8 cellular contexts compared by ENCODE assay signal in genomic region chr4:154549894-154550790, GRCh38. TPM values are rescaled to one million over a fixed set of nuclear protein-coding genes. Genes with fewer than 3 reads are reported as not detected.
DNase-seq lines count a peak whose midpoint lies in the region; TF ChIP-seq lines count a peak whose summit lies in the region.

TSS of gene PLRG1 (minus strand) at chr4:154550400. CDS start at chr4:154550308, 92 bp downstream.

- no peaks in the 10 kb centered on the region for H3K9me2 ChIP-seq in MM.1S (replicated peaks; ENCODE audit: insufficient read depth, low read length)

- peak within 1 kb of the TSS; percentile 84 to 94 (median 93) for H3K27ac Mint-ChIP-seq in nephron
- H3K27ac Mint-ChIP-seq in stimulated activated naive CD8-positive, alpha-beta T cell treated with anti-CD3 and anti-CD28 coated beads, Interleukin-15, Interleukin-2, amounts not matched to agents 100 ng/mL and 50 ng/mL, for 24 hours = peak within 1 kb of the TSS; percentile 92

- H3K27ac ChIP-seq in MM.1S (ENCODE audit: low read length) = peak within 1 kb of the TSS; percentile 18; the same call in 1 of the 2 replicates

- no peaks in the 10 kb centered on the region for H3K9me3 Mint-ChIP-seq in nephron
- H3K9me3 Mint-ChIP-seq in stimulated activated naive CD8-positive, alpha-beta T cell treated with anti-CD3 and anti-CD28 coated beads, Interleukin-15, Interleukin-2, amounts not matched to agents 100 ng/mL and 50 ng/mL, for 24 hours = no peaks in the 10 kb centered on the region

- H3K9me3 ChIP-seq in HAP-1 = no peaks in the 10 kb centered on the region
- H3K9me3 ChIP-seq in MM.1S (replicated peaks; ENCODE audit: insufficient read depth, low read length) = no peaks in the 10 kb centered on the region

- H3K4me1 ChIP-seq in HAP-1 (peaks cover 7% of the 10 kb centered on the region; the same call in 1 of the 2 replicates), MM.1S (ENCODE audit: low read length) (peaks cover 11% of the 10 kb centered on the region)

- H3K36me3 ChIP-seq in HAP-1 (replicated peaks) = peaks cover 27% of the 10 kb centered on the region
- H3K36me3 ChIP-seq in MM.1S (replicated peaks; ENCODE audit: insufficient read depth, low read length) = peaks cover 9% of the 10 kb centered on the region; the same call in 1 of the 2 replicates

- peaks cover 31% of the 10 kb centered on the region for H3K79me2 ChIP-seq in MM.1S (ENCODE audit: low read length)

- H3K27me3 Mint-ChIP-seq in nephron (ENCODE audit: low read depth) = no peaks in the 10 kb centered on the region
- H3K27me3 Mint-ChIP-seq in stimulated activated naive CD8-positive, alpha-beta T cell treated with anti-CD3 and anti-CD28 coated beads, Interleukin-15, Interleukin-2, amounts not matched to agents 100 ng/mL and 50 ng/mL, for 24 hours = no peaks in the 10 kb centered on the region

- H3K4me3 Mint-ChIP-seq in nephron = peak within 1 kb of the TSS; percentile 94 to 98 (median 97)
- peak within 1 kb of the TSS; percentile 95 for H3K4me3 Mint-ChIP-seq in stimulated activated naive CD8-positive, alpha-beta T cell treated with anti-CD3 and anti-CD28 coated beads, Interleukin-15, Interleukin-2, amounts not matched to agents 100 ng/mL and 50 ng/mL, for 24 hours

- H3K27me3 ChIP-seq in HAP-1 (ENCODE audit: low read depth) = no peaks in the 10 kb centered on the region
- no peaks in the 10 kb centered on the region for H3K27me3 ChIP-seq in MM.1S (replicated peaks; ENCODE audit: insufficient read depth, low read length)

- peak within 1 kb of the TSS; percentile 79 for H2AFZ ChIP-seq in MM.1S (ENCODE audit: low read length)

- H3K4me1 Mint-ChIP-seq in nephron = peaks cover 21% of the 10 kb centered on the region
- H3K4me1 Mint-ChIP-seq in stimulated activated naive CD8-positive, alpha-beta T cell treated with anti-CD3 and anti-CD28 coated beads, Interleukin-15, Interleukin-2, amounts not matched to agents 100 ng/mL and 50 ng/mL, for 24 hours (ENCODE audit: low read depth) = peaks cover 26% of the 10 kb centered on the region

- no peaks in the 10 kb centered on the region for H4K20me1 ChIP-seq in MM.1S (ENCODE audit: insufficient read depth, low read length)

- H3K9ac ChIP-seq in MM.1S (ENCODE audit: low read length) = peak within 1 kb of the TSS; percentile 72

- DNase-seq in G401 (ENCODE audit: low spot score) = peak; percentile 95
- DNase-seq in HAP-1 (ENCODE audit: low spot score in 2 of 2) = peak; percentile 91 to 97
- peak; percentile 96 for DNase-seq in MM.1S
- DNase-seq in SIG-M5 (lab: John Stamatoyannopoulos, UW) = peak; percentile 36
- DNase-seq in activated gamma-delta T cell (lab: John Stamatoyannopoulos, UW) = peak; percentile 91
- peak; percentile 94 for DNase-seq in fibroblast of the aortic adventitia (ENCODE audit: low read depth)

- H3K4me3 ChIP-seq in HAP-1 (peak within 1 kb of the TSS; percentile 78), MM.1S (ENCODE audit: low read length) (peak within 1 kb of the TSS; percentile 74), fibroblast of the aortic adventitia (ENCODE audit: low read depth, low read length) (peak within 1 kb of the TSS; percentile 78)

- TF ChIP-seq CTCF in MM.1S (IDR thresholded peaks at IDR 0.05; ENCODE audit: low read length) = no peak
- TF ChIP-seq CTCF in fibroblast of the aortic adventitia (IDR thresholded peaks at IDR 0.05; ENCODE audit: insufficient read depth, low read length) = peak; percentile 46
- peak in 1 of 3 experiments; percentile 22 for TF ChIP-seq CTCF in nephron (IDR thresholded peaks at IDR 0.05; ENCODE audit: unreplicated experiment in 3 of 3)

- peaks cover 18% of the 10 kb centered on the region for H3K36me3 Mint-ChIP-seq in nephron (ENCODE audit: low read depth)
- H3K36me3 Mint-ChIP-seq in stimulated activated naive CD8-positive, alpha-beta T cell treated with anti-CD3 and anti-CD28 coated beads, Interleukin-15, Interleukin-2, amounts not matched to agents 100 ng/mL and 50 ng/mL, for 24 hours (ENCODE audit: low read depth) = peaks cover 22% of the 10 kb centered on the region

- in situ Hi-C loops in G401 (cut with HindIII; ENCODE audit: low sequenced_read_pairs) (no loop called here), HAP-1 (cut with MboI; ENCODE audit: low sequenced_read_pairs) (loop anchor here (25.0 kb wide), 1 partner anchor 812 kb away; no protein-coding TSS in a partner anchor)

- no peaks in the 10 kb centered on the region for H3F3A ChIP-seq in MM.1S (ENCODE audit: insufficient read depth, low read length)

- peak within 1 kb of the TSS; percentile 69 for H3K4me2 ChIP-seq in MM.1S (ENCODE audit: low read depth, low read length)

RNA-seq across cellular contexts. Expression of gene PLRG1, which starts in this region (rescaled TPM):
- 47.5 and 121 TPM in 2 replicates for total RNA-seq in G401 (2014; rRNA removed; shearing (Covaris generic))
- total RNA-seq in fibroblast of the aortic adventitia (ENCODE audit: low replicate concordance) = 59.2 and 79.6 TPM in 2 replicates

Comparison
In these comparisons a context has a peak if more than half of its experiments do, and no peak if none do; other contexts are left out.
1. Peak in every context shown above with its lines: DNase-seq, H3K4me3 ChIP-seq and H3K27ac ChIP-seq.
2. DNase-seq: peak in every context shown above with its lines; median percentile 96 in MM.1S; 95 in G401; 94 in HAP-1; 94 in fibroblast of the aortic adventitia; 91 in activated gamma-delta T cell; 36 in SIG-M5.